Comparison of ENCODE assay signal across 8 cellular contexts in the genomic region with DNA sequence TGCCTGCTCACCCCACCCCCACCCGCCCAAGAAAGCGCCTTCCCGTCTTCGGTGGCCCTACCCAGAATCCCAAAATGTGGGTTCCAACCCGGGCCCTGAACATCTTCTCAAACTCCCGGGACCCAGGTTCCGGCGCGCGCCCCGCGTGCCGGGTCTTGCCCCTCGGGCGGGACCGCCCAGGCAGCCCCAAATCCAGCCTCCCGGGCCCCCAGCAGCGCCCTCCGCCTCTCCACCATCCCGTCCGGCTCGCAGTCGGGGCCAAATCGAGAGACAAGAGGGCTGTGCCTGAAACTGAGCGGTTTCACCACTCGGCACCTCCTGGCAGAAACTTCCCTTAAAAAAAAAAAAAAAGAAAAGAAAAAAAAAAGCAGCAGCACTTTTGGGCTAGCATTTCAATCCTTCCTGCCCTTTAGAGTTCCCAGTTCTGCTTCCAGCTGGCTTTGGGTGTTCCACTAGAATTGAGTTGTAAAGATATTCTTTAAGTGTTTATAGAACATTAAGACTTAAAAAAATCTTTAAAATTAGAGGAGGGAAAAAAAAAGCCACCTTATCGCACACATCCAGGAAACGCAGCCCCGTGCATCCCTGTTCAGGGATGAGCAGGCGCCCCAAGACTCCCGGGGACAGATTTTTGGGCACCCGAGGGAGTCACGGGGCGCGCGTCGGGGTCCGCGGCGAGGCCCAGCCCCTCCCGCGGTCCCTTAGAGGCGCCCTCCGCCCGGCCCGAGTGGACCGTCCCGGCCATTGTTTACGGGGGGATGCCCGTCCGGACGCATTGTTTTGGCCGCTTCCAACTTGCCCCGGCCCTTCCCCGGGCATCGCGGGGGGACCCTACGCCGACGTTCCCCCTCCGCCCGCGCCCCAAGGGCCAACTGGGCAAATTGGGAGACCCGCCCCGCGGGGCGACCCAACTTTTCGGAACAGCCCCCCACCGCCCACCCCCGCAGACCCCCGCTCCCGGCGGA. TPM values are rescaled to one million over a fixed set of nuclear protein-coding genes. Genes with fewer than 3 reads are reported as not detected.
DNase-seq lines count a peak whose midpoint lies in the region; ATAC-seq and TF ChIP-seq lines count a peak whose summit lies in the region.
"Not testable (repeated sequence)": the region's sequence is repeated elsewhere in the genome, so short reads cannot be mapped to it uniquely, and the experiment has no call there.

No MANE protein-coding gene starts in this region.

- 0 to 2% methylated on average over 60 to 73 of the region's 73 CpGs for WGBS in lung, 2 donors

- H3K27me3 ChIP-seq in BE2C; lung (ENCODE audit: control insufficient read depth, insufficient read depth): not testable (repeated sequence)

- in situ Hi-C loops in SK-MEL-5 (cut with HindIII; ENCODE audit: low pct_unique_long_range_greater_than_20kb, low sequenced_read_pairs) = not testable (repeated sequence)

- H3K9me3 ChIP-seq in BE2C; lung (ENCODE audit: control insufficient read depth in 2 of 2, insufficient read depth in 1 of 2, low read length in 1 of 2): not testable (repeated sequence)

- peak; percentile 31 for ATAC-seq in GM19455 (IDR thresholded peaks at IDR 0.05; ENCODE audit: unreplicated experiment)
- not testable (repeated sequence) for ATAC-seq in lung (ENCODE audit: insufficient read depth, low FRiP score)

- peaks cover 15% of the 10 kb centered on the region for H3K4me1 ChIP-seq in BE2C
- not testable (repeated sequence) for H3K4me1 ChIP-seq in lung (ENCODE audit: control insufficient read depth in 2 of 2, insufficient read depth in 2 of 2, low read length in 2 of 2)

- not testable (repeated sequence) for TF ChIP-seq CTCF in BE2C (IDR thresholded peaks at IDR 0.05; ENCODE audit: low read depth, low read length); epithelial cell of proximal tubule (conservative IDR thresholded peaks at IDR 0.05; ENCODE audit: low read depth, low read length); lung (IDR thresholded peaks at IDR 0.05; ENCODE audit: control extremely low read depth, extremely low read depth)

- DNase-seq in BE2C (peak; percentile 45), HS-5 (ENCODE audit: low read depth) (peak; percentile 89), SK-MEL-5 (ENCODE audit: low read depth, low spot score) (peak; percentile 46), lung (ENCODE audit: low spot score) (peak; percentile 59)
- peak; percentile 35 for DNase-seq in activated effector memory CD4-positive, alpha-beta T cell treated with Interleukin-2 at 50 U/mL for 16 hours
- DNase-seq in epithelial cell of proximal tubule (ENCODE audit: low read depth) = not testable (repeated sequence)
- peak; percentile 71 for DNase-seq in stimulated activated CD4-positive, alpha-beta T cell treated with anti-CD3 and anti-CD28 coated beads, Interleukin-1b, Interleukin-23, amount 100 ng/mL, for 48 hours

- not testable (repeated sequence) for H3K36me3 ChIP-seq in BE2C; lung (ENCODE audit: control insufficient read depth in 2 of 2, insufficient read depth in 2 of 2, low read length in 2 of 2)

- H3K27ac ChIP-seq in lung (ENCODE audit: low read depth in 1 of 2, low read length in 1 of 2) = peak overlapping the region; percentile 98 to 100

- peak overlapping the region; percentile 79 for H3K4me3 ChIP-seq in BE2C (ENCODE audit: low read depth, low read length)
- H3K4me3 ChIP-seq in epithelial cell of proximal tubule (ENCODE audit: low read depth, low read length) = peak overlapping the region; percentile 84
- peak overlapping the region; percentile 67 for H3K4me3 ChIP-seq in lung

RNA-seq across cellular contexts. Expression of a gene that starts 0.9 kb away (rescaled TPM):
- polyA plus RNA-seq in BE2C (2012; ENCODE audit: insufficient read depth, insufficient read length, low read depth) = 12.8 TPM
- 13.9 and 16.0 TPM in 2 replicates for total RNA-seq in SK-MEL-5 (2014; rRNA removed; shearing (Covaris generic))
- 18.4 and 26.7 TPM in 2 replicates for polyA plus RNA-seq in SK-MEL-5 (2015; cell fraction: cytosol; rRNA removed)
- 21.8 and 28.2 TPM in 2 replicates for polyA plus RNA-seq in SK-MEL-5 (2015; cell fraction: nucleus; rRNA removed)
- total RNA-seq in epithelial cell of proximal tubule = 17.4 and 22.1 TPM in 2 replicates
- 10 to 100 TPM; 32.2 to 32.6 TPM for total RNA-seq in lung
- 10 to 100 TPM in 1 of 2 donors, 1 to 10 TPM in 1; 6.0 to 16.8 TPM for polyA plus RNA-seq in lung
